22 cellular contexts compared by ENCODE assay signal in the genomic region with DNA sequence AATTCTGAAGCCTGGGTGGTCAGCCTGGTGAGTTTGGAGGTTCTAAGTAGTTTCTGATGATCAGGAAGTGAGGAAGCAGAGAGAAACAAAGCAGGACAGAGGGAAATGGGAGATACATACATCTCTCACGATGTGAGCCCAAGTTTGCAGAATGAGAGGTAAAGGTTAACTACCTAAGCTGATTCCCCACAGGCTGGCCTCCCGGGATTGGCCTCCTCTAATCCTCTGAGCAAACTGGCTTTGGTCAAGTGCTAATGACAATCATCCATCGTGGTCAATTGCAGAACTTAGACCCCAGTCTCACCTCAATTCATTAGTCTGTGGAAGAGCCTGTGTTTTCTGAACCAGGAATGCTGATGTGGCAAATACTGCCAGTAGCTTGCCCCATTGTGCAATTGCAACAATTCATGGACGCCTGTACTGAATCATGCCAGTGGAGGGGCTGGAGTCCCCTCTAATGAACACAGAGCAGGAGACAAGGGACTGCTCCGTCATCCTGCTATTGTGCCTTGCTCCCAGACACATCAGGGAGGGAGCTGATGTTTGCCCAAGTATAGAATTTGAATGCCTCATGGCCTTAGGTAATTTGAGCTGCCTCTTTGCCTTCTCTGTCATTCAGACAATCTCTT.
DNase-seq lines count a peak whose midpoint lies in the region; ATAC-seq and TF ChIP-seq lines count a peak whose summit lies in the region.
"Had no signal": no experiment of that assay in that cellular context is flagged by ENCODE, and none has a peak within 500 bp of the region (broad histone marks: within the 10 kb centered on the region; RNA-seq: fewer than 3 reads in every experiment).

No MANE protein-coding gene starts in this region.

- no peak overlapping the region for H2BK120ac ChIP-seq in neuronal stem cell (ENCODE audit: low read depth, low read length)

- no peak overlapping the region for H2BK15ac ChIP-seq in neuronal stem cell (ENCODE audit: low read length)

- no peak overlapping the region for H2BK12ac ChIP-seq in neuronal stem cell (ENCODE audit: low read length)

- H3K9me3 Mint-ChIP-seq in endodermal cell, result no peaks in the 10 kb centered on the region
- H3K9me3 Mint-ChIP-seq: T-cell had no signal

- no peak overlapping the region for H4K8ac ChIP-seq in neuronal stem cell (ENCODE audit: low read depth, low read length)

- H3K27me3 ChIP-seq in endodermal cell (ENCODE audit: control insufficient read depth, insufficient read depth, low read length, poor library complexity, severe bottlenecking) (no peaks in the 10 kb centered on the region), neuronal stem cell (ENCODE audit: control insufficient read depth in 3 of 3, insufficient read depth in 3 of 3, low read depth in 1 of 3, low read length in 3 of 3) (no peaks in the 10 kb centered on the region)
- H3K27me3 ChIP-seq: BLaER1 treated with 17β-estradiol and CSF1 and Interleukin-3, amounts not matched to agents 10 nM and 100 nM; neutrophil had no signal

- peak overlapping the region; percentile 24 for H3K4me2 ChIP-seq in neuronal stem cell (ENCODE audit: insufficient read depth, low read length, poor library complexity, severe bottlenecking)
- H3K4me2 ChIP-seq: BLaER1 treated with 17β-estradiol and CSF1 and Interleukin-3, amounts not matched to agents 10 nM and 100 nM had no signal

- ATAC-seq in HG03135 (IDR thresholded peaks at IDR 0.05; ENCODE audit: unreplicated experiment), result no peak
- ATAC-seq: activated CD8-positive, alpha-beta memory T cell treated with anti-CD3 and anti-CD28 coated beads, Interleukin-2, amount 10 ng/mL, durations not matched to agents 7 days and 5 days; T-cell had no signal

- peak overlapping the region; percentile 93 for H3K27ac Mint-ChIP-seq in endodermal cell
- H3K27ac Mint-ChIP-seq: activated B cell treated with CpG ODN at 0.5 μM for 24 hours; activated CD8-positive, alpha-beta memory T cell treated with anti-CD3 and anti-CD28 coated beads, Interleukin-2, amount 10 ng/mL, durations not matched to agents 7 days and 5 days; immature natural killer cell; T-cell had no signal

- H3K4me3 Mint-ChIP-seq in endodermal cell, result peak overlapping the region; percentile 31
- H3K4me3 Mint-ChIP-seq: activated B cell treated with CpG ODN at 0.5 μM for 24 hours; activated CD8-positive, alpha-beta memory T cell treated with anti-CD3 and anti-CD28 coated beads, Interleukin-2, amount 10 ng/mL, durations not matched to agents 7 days and 5 days; immature natural killer cell; T-cell had no signal

- in situ Hi-C loops in GM13976 (cut with MboI; ENCODE audit: low sequenced_read_pairs, unreplicated experiment), result no loop called here

- no peak overlapping the region for H4K91ac ChIP-seq in neuronal stem cell (ENCODE audit: low read depth, low read length, poor library complexity)

- peak overlapping the region; percentile 71 for H3K4me3 ChIP-seq in endodermal cell (ENCODE audit: low read length)
- no peak overlapping the region for H3K4me3 ChIP-seq in neuronal stem cell (ENCODE audit: low read length in 2 of 2)
- H3K4me3 ChIP-seq: BLaER1 treated with 17β-estradiol and CSF1 and Interleukin-3, amounts not matched to agents 10 nM and 100 nM; thoracic aorta had no signal

- H3K14ac ChIP-seq in neuronal stem cell (ENCODE audit: low read length), result no peak overlapping the region

- H3K79me1 ChIP-seq in neuronal stem cell (ENCODE audit: low read depth, low read length), result no peaks in the 10 kb centered on the region

- no peak overlapping the region for H2BK5ac ChIP-seq in neuronal stem cell (ENCODE audit: low read length)

- H3K9ac ChIP-seq in endodermal cell (ENCODE audit: extremely low read depth, low read length, poor library complexity, severe bottlenecking), result no peak overlapping the region
- no peak overlapping the region for H3K9ac ChIP-seq in neuronal stem cell (ENCODE audit: low read depth, low read length, poor library complexity)
- H3K9ac ChIP-seq: BLaER1 treated with 17β-estradiol and CSF1 and Interleukin-3, amounts not matched to agents 10 nM and 100 nM had no signal

- H3K27me3 Mint-ChIP-seq in endodermal cell (ENCODE audit: insufficient read depth), result no peaks in the 10 kb centered on the region
- H3K27me3 Mint-ChIP-seq: activated B cell treated with CpG ODN at 0.5 μM for 24 hours; activated CD8-positive, alpha-beta memory T cell treated with anti-CD3 and anti-CD28 coated beads, Interleukin-2, amount 10 ng/mL, durations not matched to agents 7 days and 5 days; T-cell had no signal

- peaks cover 48% of the 10 kb centered on the region for H3K4me1 Mint-ChIP-seq in endodermal cell
- H3K4me1 Mint-ChIP-seq: activated B cell treated with CpG ODN at 0.5 μM for 24 hours; activated CD8-positive, alpha-beta memory T cell treated with anti-CD3 and anti-CD28 coated beads, Interleukin-2, amount 10 ng/mL, durations not matched to agents 7 days and 5 days; immature natural killer cell; T-cell had no signal

- H2AK5ac ChIP-seq in neuronal stem cell (ENCODE audit: low read depth, low read length), result no peak overlapping the region

- WGBS in endodermal cell (ENCODE audit: insufficient coverage in 1 of 2, insufficient read length in 1 of 2), 2 experiments, result 13 to 18% methylated on average over 4 to 5 of the region's 5 CpGs
- no CpG with 5 or more reads among the region's 5 CpGs for WGBS in neuronal stem cell (ENCODE audit: extremely low coverage in 2 of 2, insufficient read length in 2 of 2, insufficient replicate concordance in 1 of 2), 2 donors

- DNase-seq in DMS 273 (lab: John Stamatoyannopoulos, UW; ENCODE audit: unreplicated experiment) (peak; percentile 1), DMS 273 treated with DMSO at 0.1 percent for 48 hours (lab: John Stamatoyannopoulos, UW) (no peak), NCI-H510A treated with DMSO at 0.1 percent for 48 hours (lab: John Stamatoyannopoulos, UW) (peak; percentile 17), endodermal cell (peak; percentile 77), neuronal stem cell (ENCODE audit: low spot score) (peak; percentile 68), GM13976 (ENCODE audit: low spot score) (no peak), NCI-H226 (no peak)
- DNase-seq: activated B cell treated with CpG ODN at 0.5 μM for 24 hours; activated CD8-positive, alpha-beta memory T cell treated with anti-CD3 and anti-CD28 coated beads, Interleukin-2, amount 10 ng/mL, durations not matched to agents 7 days and 5 days; activated effector memory CD4-positive, alpha-beta T cell treated with anti-CD3 and anti-CD28 coated beads, Interleukin-2, amount 50 U/mL, for 16 hours; immature natural killer cell; NCI-H1105 treated with DMSO at 0.1 percent for 48 hours; NCI-H524 treated with DMSO at 0.1 percent for 48 hours; RPMI8226; stimulated activated CD4-positive, alpha-beta T cell treated with anti-CD3 and anti-CD28 coated beads, Interleukin-4, amount 100 ng/mL, for 1 hour; stimulated activated CD8-positive, alpha-beta memory T cell treated with anti-CD3 and anti-CD28 coated beads, Interleukin-4, amount 100 ng/mL, for 48 hours; T-cell had no signal

- H3K4me1 ChIP-seq in endodermal cell (ENCODE audit: control insufficient read depth, insufficient read depth, low read length) (peaks cover 7% of the 10 kb centered on the region), neuronal stem cell (ENCODE audit: control insufficient read depth in 2 of 2, insufficient read depth in 1 of 2, low read depth in 1 of 2, low read length in 2 of 2) (peaks cover 21 to 34% of the 10 kb centered on the region in 2 donors)
- H3K4me1 ChIP-seq: BLaER1 treated with 17β-estradiol and CSF1 and Interleukin-3, amounts not matched to agents 10 nM and 100 nM had no signal

- peak overlapping the region; percentile 69 for H2AFZ ChIP-seq in neuronal stem cell (ENCODE audit: low read length)

- no peak for TF ChIP-seq CTCF in endodermal cell (conservative IDR thresholded peaks at IDR 0.05)
- TF ChIP-seq CTCF in GM13976 (IDR thresholded peaks at IDR 0.05; ENCODE audit: borderline replicate concordance, control extremely low read depth, extremely low read depth, insufficient read depth, missing control alignments), result no peak

- H3K23ac ChIP-seq in neuronal stem cell (ENCODE audit: low read depth, low read length, poor library complexity), result no peak overlapping the region

- no peaks in the 10 kb centered on the region for H3K36me3 Mint-ChIP-seq in endodermal cell (ENCODE audit: low read depth)
- H3K36me3 Mint-ChIP-seq: activated CD8-positive, alpha-beta memory T cell treated with anti-CD3 and anti-CD28 coated beads, Interleukin-2, amount 10 ng/mL, durations not matched to agents 7 days and 5 days; immature natural killer cell; T-cell had no signal

- no peaks in the 10 kb centered on the region for H3K36me3 ChIP-seq in endodermal cell (ENCODE audit: control insufficient read depth, insufficient read depth, low read length)
- H3K36me3 ChIP-seq in neuronal stem cell (replicated peaks in 1 of 2; ENCODE audit: control insufficient read depth in 2 of 2, insufficient read depth in 2 of 2, low read length in 2 of 2), result no peaks in the 10 kb centered on the region
- H3K36me3 ChIP-seq: BLaER1 treated with 17β-estradiol and CSF1 and Interleukin-3, amounts not matched to agents 10 nM and 100 nM; neutrophil; thoracic aorta had no signal

- no peak overlapping the region for H3K4ac ChIP-seq in neuronal stem cell (ENCODE audit: low read length)

- H3K9me3 ChIP-seq in endodermal cell (ENCODE audit: control insufficient read depth, low read length) (no peaks in the 10 kb centered on the region), neuronal stem cell (replicated peaks in 1 of 2; ENCODE audit: control insufficient read depth in 2 of 2, insufficient read depth in 1 of 2, low read depth in 1 of 2, low read length in 2 of 2) (no peaks in the 10 kb centered on the region)
- H3K9me3 ChIP-seq: BLaER1 treated with 17β-estradiol and CSF1 and Interleukin-3, amounts not matched to agents 10 nM and 100 nM; neutrophil; thoracic aorta had no signal

- H3K27ac ChIP-seq in endodermal cell (ENCODE audit: low read depth, low read length), result peak overlapping the region; percentile 90
- no peak overlapping the region for H3K27ac ChIP-seq in neuronal stem cell (replicated peaks; ENCODE audit: low read length)
- H3K27ac ChIP-seq: 22Rv1; BLaER1 treated with 17β-estradiol and CSF1 and Interleukin-3, amounts not matched to agents 10 nM and 100 nM; neutrophil; thoracic aorta had no signal

- H3K18ac ChIP-seq in neuronal stem cell (ENCODE audit: low read length), result no peak overlapping the region

Comparison
In these comparisons a context has a peak if more than half of its experiments do, and no peak if none do; other contexts are left out.
1. DNase-seq: peak in DMS 273 (single experiment), NCI-H510A treated with DMSO at 0.1 percent for 48 hours (single experiment), endodermal cell (single experiment) and neuronal stem cell (single experiment); none in DMS 273 treated with DMSO at 0.1 percent for 48 hours (single experiment), GM13976 (single experiment) and NCI-H226 (single experiment).